1 cellular context compared by ENCODE assay signal in the genomic region with DNA sequence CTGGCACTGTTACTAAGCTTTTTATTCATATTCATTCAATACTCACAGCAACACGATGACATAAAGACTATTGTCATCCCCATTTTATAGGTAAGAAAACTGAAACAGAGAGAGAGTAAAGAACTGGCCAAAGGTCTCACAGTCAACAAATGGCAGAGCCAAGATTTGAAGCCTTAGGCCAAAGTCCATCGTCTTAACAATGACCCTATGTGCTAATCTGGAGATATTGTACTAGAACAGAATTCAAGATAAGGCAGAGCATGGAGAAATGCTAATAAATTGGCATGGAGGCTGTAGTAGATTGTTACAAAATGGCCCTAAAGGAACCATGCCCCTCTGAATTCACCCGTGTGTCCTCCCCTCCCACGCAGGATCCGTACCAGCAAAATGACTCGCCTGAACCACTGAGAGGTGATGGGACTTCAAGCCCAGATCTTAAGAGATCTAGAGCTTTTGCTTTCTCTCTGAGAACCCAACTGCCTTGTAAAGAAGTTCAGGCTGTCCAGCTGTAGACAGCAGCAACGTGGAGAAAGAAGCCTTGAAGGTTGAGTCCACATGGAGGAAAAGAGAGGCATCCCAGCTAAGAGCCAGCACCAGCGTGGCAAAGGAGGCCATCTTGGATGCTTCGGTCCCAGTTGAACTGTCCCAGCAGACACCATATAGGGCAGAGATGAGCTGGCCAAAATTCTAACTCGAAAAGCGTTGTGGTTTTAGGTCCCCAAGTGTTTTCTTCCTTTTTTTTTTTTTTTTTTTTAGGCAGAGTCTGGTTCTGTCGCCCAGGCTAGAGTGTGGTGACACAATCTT.
TF ChIP-seq lines count a peak whose summit lies in the region.

No MANE protein-coding gene starts in this region.

TF ChIP-seq in H1, 55 proteins besides CTCF, POLR2A, EP300 and RAD21:
- TF ChIP-seq YY1 (IDR thresholded peaks at IDR 0.05; ENCODE audit: low read depth, low read length) (0 out of 2 replicates have a peak, but pooled peaks have one; percentile 21), BACH1 (IDR thresholded peaks at IDR 0.05; ENCODE audit: low read length) (no peak)
